Comparison of ENCODE assay signal across 14 cellular contexts in genomic region chr15:62021991-62022600, GRCh38. TPM values are rescaled to one million over a fixed set of nuclear protein-coding genes. Genes with fewer than 3 reads are reported as not detected.
DNase-seq lines count a peak whose midpoint lies in the region; ATAC-seq and TF ChIP-seq lines count a peak whose summit lies in the region.
"Had no signal": no experiment of that assay in that cellular context is flagged by ENCODE, and none has a peak within 500 bp of the region (broad histone marks: within the 10 kb centered on the region; RNA-seq: fewer than 3 reads in every experiment).

No MANE protein-coding gene starts in this region.

- H3K27ac ChIP-seq in RWPE1 (no peak overlapping the region), foreskin keratinocyte (no peak overlapping the region), vagina (no peak overlapping the region)
- H3K27ac ChIP-seq: coronary artery had no signal

- no peak for TF ChIP-seq POLR2A in vagina (IDR thresholded peaks at IDR 0.05)

- H3K4me1 ChIP-seq in BE2C (peaks cover 3% of the 10 kb centered on the region; the same call in 1 of the 2 replicates), HAP-1 (no peaks in the 10 kb centered on the region), foreskin keratinocyte (peaks cover 4% of the 10 kb centered on the region), vagina (no peaks in the 10 kb centered on the region)

- in situ Hi-C loops in HAP-1 (cut with MboI; ENCODE audit: low sequenced_read_pairs), result no loop called here

- intact Hi-C loops in vagina (cut with DNase I), result no loop called here

- POLR2A ChIA-PET in RWPE1 (lab: Yijun Ruan, JAX; ENCODE audit: low non-redundant PET), result no interaction called here

- peak; percentile 66 for TF ChIP-seq CTCF in BE2C (IDR thresholded peaks at IDR 0.05; ENCODE audit: low read depth, low read length)
- peak; percentile 34; the same call in 1 of the 2 replicates for TF ChIP-seq CTCF in RWPE1 (conservative IDR thresholded peaks at IDR 0.05; ENCODE audit: low read depth)
- TF ChIP-seq CTCF in foreskin keratinocyte (conservative IDR thresholded peaks at IDR 0.05), result peak; percentile 47
- no peak for TF ChIP-seq CTCF in vagina (IDR thresholded peaks at IDR 0.05)

- H3K9me3 ChIP-seq in BE2C (no peaks in the 10 kb centered on the region), HAP-1 (no peaks in the 10 kb centered on the region), vagina (no peaks in the 10 kb centered on the region)
- H3K9me3 ChIP-seq: mucosa of descending colon had no signal

- CTCF ChIA-PET in RWPE1 (lab: Yijun Ruan, JAX), result interaction anchor here (0.6 kb wide), 1 partner anchor 146 kb away, joined by 3 read pairs; no protein-coding TSS in a partner anchor

- no peaks in the 10 kb centered on the region for H3K27me3 ChIP-seq in BE2C
- H3K27me3 ChIP-seq in HAP-1 (ENCODE audit: low read depth), result no peaks in the 10 kb centered on the region
- no peaks in the 10 kb centered on the region for H3K27me3 ChIP-seq in foreskin keratinocyte
- no peaks in the 10 kb centered on the region for H3K27me3 ChIP-seq in vagina

- ATAC-seq in foreskin keratinocyte, result no peak
- ATAC-seq in GM19035 (IDR thresholded peaks at IDR 0.05; ENCODE audit: unreplicated experiment), result no peak
- ATAC-seq: mucosa of descending colon had no signal

- H3K36me3 ChIP-seq in BE2C (peaks cover 10% of the 10 kb centered on the region), HAP-1 (replicated peaks) (no peaks in the 10 kb centered on the region; the same call in 1 of the 2 replicates), vagina (no peaks in the 10 kb centered on the region)

- no peak overlapping the region for H3K4me3 ChIP-seq in BE2C (ENCODE audit: low read depth, low read length)
- no peak overlapping the region for H3K4me3 ChIP-seq in HAP-1
- no peak overlapping the region for H3K4me3 ChIP-seq in vagina
- H3K4me3 ChIP-seq: coronary artery, mucosa of descending colon had no signal

- DNase-seq in BE2C, result peak; percentile 10
- DNase-seq in HAP-1 (ENCODE audit: low spot score in 2 of 2), result peak; percentile 27 to 58
- DNase-seq in RWPE1 (ENCODE audit: low spot score), result no peak
- no peak for DNase-seq in foreskin keratinocyte
- no peak for DNase-seq in vagina (ENCODE audit: extremely low spot score in 2 of 2)
- DNase-seq in AG20443 (ENCODE audit: low spot score), result no peak
- DNase-seq in activated CD4-positive, alpha-beta T cell treated with anti-CD3 and anti-CD28 coated beads, Interleukin-2, amount 50 U/mL, for 1 hour, result no peak
- DNase-seq: activated CD4-positive, CD25-positive, alpha-beta regulatory T cell treated with anti-CD3 and anti-CD28 coated beads, Interleukin-2, amount 50 U/mL, for 72 hours; activated gamma-delta T cell; hypothalamus; mucosa of descending colon; NCI-H1436 had no signal

RNA-seq across cellular contexts. Expression of gene VPS13C, which starts 38.2 kb away (rescaled TPM):
- 21.7 TPM for polyA plus RNA-seq in BE2C (2012; ENCODE audit: insufficient read depth, insufficient read length, low read depth)
- total RNA-seq in foreskin keratinocyte (14.3 and 17.8 TPM in 2 replicates), vagina (52.5 TPM)
- 3.1 and 3.3 TPM in 2 replicates for polyA plus RNA-seq in foreskin keratinocyte

RNA-seq across cellular contexts. Expression of gene C2CD4A, which starts 44.7 kb away (rescaled TPM):
- 0.25 TPM for polyA plus RNA-seq in BE2C (2012; ENCODE audit: insufficient read depth, insufficient read length, low read depth)
- total RNA-seq in foreskin keratinocyte, result not detected in 2 replicates
- not detected in 2 replicates for polyA plus RNA-seq in foreskin keratinocyte
- total RNA-seq in vagina, result not detected

Comparison
In these comparisons a context has a peak if more than half of its experiments do, and no peak if none do; other contexts are left out.
1. DNase-seq: peak in BE2C (single experiment) and HAP-1 (2 of 2); none in RWPE1 (single experiment), foreskin keratinocyte (0 of 2), vagina (0 of 2), AG20443 (single experiment) and activated CD4-positive, alpha-beta T cell treated with anti-CD3 and anti-CD28 coated beads, Interleukin-2, amount 50 U/mL, for 1 hour (single experiment).
2. CTCF ChIP-seq: peak in BE2C (single experiment), RWPE1 (single experiment) and foreskin keratinocyte (single experiment); none in vagina (0 of 3).